6 cellular contexts compared by ENCODE assay signal in the genomic region with DNA sequence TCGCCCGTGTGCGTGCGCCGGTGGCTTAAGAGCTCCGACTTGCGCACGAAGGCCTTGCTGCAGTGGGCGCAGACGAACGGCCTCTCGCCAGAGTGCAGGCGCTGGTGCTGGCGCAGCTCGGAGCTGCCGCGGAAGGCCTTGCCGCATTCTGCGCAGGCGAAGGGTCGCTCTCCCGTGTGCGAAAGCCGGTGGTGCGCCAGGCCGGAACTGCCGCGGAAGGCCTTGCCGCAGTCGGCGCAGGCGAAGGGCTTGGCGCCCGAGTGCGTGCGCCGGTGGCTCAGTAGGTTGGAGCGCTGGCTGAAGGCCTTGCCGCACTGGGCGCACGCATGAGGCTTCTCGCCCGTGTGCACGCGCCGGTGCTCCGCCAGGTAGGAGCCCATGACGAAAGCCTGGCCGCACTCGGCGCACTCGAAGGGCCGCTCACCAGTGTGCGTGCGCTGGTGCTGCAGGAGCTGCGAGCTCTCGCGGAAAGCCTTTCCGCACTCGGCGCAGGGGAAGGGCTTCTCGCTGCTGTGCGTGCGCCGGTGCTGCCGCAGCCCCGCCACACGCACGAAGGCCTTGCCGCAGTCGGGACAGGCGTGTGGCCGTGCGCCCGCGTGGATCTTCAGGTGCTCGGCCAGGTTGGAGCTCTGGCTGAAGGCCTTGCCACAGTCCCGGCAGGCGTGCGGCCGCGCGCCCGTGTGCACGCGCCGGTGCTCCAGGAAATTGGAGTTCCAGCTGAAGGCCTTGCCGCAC. TPM values are rescaled to one million over a fixed set of nuclear protein-coding genes. Genes with fewer than 3 reads are reported as not detected.
DNase-seq lines count a peak whose midpoint lies in the region; FAIRE-seq and TF ChIP-seq lines count a peak whose summit lies in the region.

No MANE protein-coding gene starts in this region.

- H3K4me1 ChIP-seq in smooth muscle cell (ENCODE audit: low read depth): peaks cover 2% of the 10 kb centered on the region

- no peaks in the 10 kb centered on the region for H3K9me3 Mint-ChIP-seq in T-helper 1 cell treated with Interleukin-12 subunit alpha and Interleukin-12 subunit beta and Interleukin-4 antibody, amounts not matched to agents 30 μg/mL and 1 μg/mL, for 36 hours
- H3K9me3 Mint-ChIP-seq in nephron progenitor cell: no peaks in the 10 kb centered on the region

- 98% methylated on average over 45 of the region's 88 CpGs for WGBS in smooth muscle cell (ENCODE audit: low lambda C conversion rate)

- H3K4me1 Mint-ChIP-seq in T-helper 1 cell treated with Interleukin-12 subunit alpha and Interleukin-12 subunit beta and Interleukin-4 antibody, amounts not matched to agents 30 μg/mL and 1 μg/mL, for 36 hours (ENCODE audit: low read depth): peaks cover 3% of the 10 kb centered on the region
- H3K4me1 Mint-ChIP-seq in nephron progenitor cell: peaks cover 30% of the 10 kb centered on the region

- DNase-seq in epidermal melanocyte (ENCODE audit: insufficient read length, low spot score): peak; percentile 30
- DNase-seq in stimulated activated CD4-positive, alpha-beta T cell treated with anti-CD3 and anti-CD28 coated beads, Interleukin-4, amount 100 ng/mL, for 4 hours: peak; percentile 22 to 31
- no peak for DNase-seq in smooth muscle cell (lab: John Stamatoyannopoulos, UW; ENCODE audit: unreplicated experiment)
- no peak for DNase-seq in nephron progenitor cell
- DNase-seq in H54 (ENCODE audit: insufficient read length, low spot score): no peak

- H3K27ac Mint-ChIP-seq in T-helper 1 cell treated with Interleukin-12 subunit alpha and Interleukin-12 subunit beta and Interleukin-4 antibody, amounts not matched to agents 30 μg/mL and 1 μg/mL, for 36 hours: no peak overlapping the region
- no peak overlapping the region for H3K27ac Mint-ChIP-seq in nephron progenitor cell

- no peaks in the 10 kb centered on the region for H3K27me3 Mint-ChIP-seq in T-helper 1 cell treated with Interleukin-12 subunit alpha and Interleukin-12 subunit beta and Interleukin-4 antibody, amounts not matched to agents 30 μg/mL and 1 μg/mL, for 36 hours (ENCODE audit: low read depth)
- H3K27me3 Mint-ChIP-seq in nephron progenitor cell (ENCODE audit: low read depth, poor library complexity): peaks cover 4% of the 10 kb centered on the region

- no peak for FAIRE-seq in H54 (lab: Jason Lieb, UNC)

- no peak for TF ChIP-seq POLR2A in H54 (IDR thresholded peaks at IDR 0.05; ENCODE audit: low read depth, low read length)

- H3K27me3 ChIP-seq in smooth muscle cell (ENCODE audit: low read depth): no peaks in the 10 kb centered on the region

- no peaks in the 10 kb centered on the region for H3K79me2 ChIP-seq in smooth muscle cell (ENCODE audit: low read depth)

- no peaks in the 10 kb centered on the region for H3K9me3 ChIP-seq in smooth muscle cell (replicated peaks; ENCODE audit: low read depth)

- H3K4me2 ChIP-seq in smooth muscle cell: no peak overlapping the region

- no peaks in the 10 kb centered on the region for H3F3A ChIP-seq in smooth muscle cell (ENCODE audit: low read depth)

- peak overlapping the region; percentile 34 for H3K4me3 Mint-ChIP-seq in T-helper 1 cell treated with Interleukin-12 subunit alpha and Interleukin-12 subunit beta and Interleukin-4 antibody, amounts not matched to agents 30 μg/mL and 1 μg/mL, for 36 hours
- no peak overlapping the region for H3K4me3 Mint-ChIP-seq in nephron progenitor cell

- TF ChIP-seq CTCF in smooth muscle cell (IDR thresholded peaks at IDR 0.05; ENCODE audit: borderline replicate concordance, insufficient read depth, poor library complexity, severe bottlenecking) (no peak), nephron progenitor cell (IDR thresholded peaks at IDR 0.05) (no peak)

- no peak overlapping the region for H3K4me3 ChIP-seq in smooth muscle cell

- H3K27ac ChIP-seq in smooth muscle cell (ENCODE audit: low read depth): no peak overlapping the region

- no peaks in the 10 kb centered on the region for H3K36me3 Mint-ChIP-seq in T-helper 1 cell treated with Interleukin-12 subunit alpha and Interleukin-12 subunit beta and Interleukin-4 antibody, amounts not matched to agents 30 μg/mL and 1 μg/mL, for 36 hours (ENCODE audit: low read depth)
- peaks cover 11% of the 10 kb centered on the region for H3K36me3 Mint-ChIP-seq in nephron progenitor cell (ENCODE audit: low read depth)

- no peak overlapping the region for H2AFZ ChIP-seq in smooth muscle cell (ENCODE audit: low read depth)

- no peaks in the 10 kb centered on the region for H4K20me1 ChIP-seq in smooth muscle cell (ENCODE audit: low read depth)

- H3K36me3 ChIP-seq in smooth muscle cell (ENCODE audit: low read depth): no peaks in the 10 kb centered on the region

- no peak overlapping the region for H3K9ac ChIP-seq in smooth muscle cell (ENCODE audit: low read depth)

RNA-seq across cellular contexts. Expression of a gene that starts 3.1 kb away (rescaled TPM):
- 77.8 and 92.3 TPM in 2 replicates for total RNA-seq in smooth muscle cell
- 114 and 133 TPM in 2 replicates for polyA plus RNA-seq in smooth muscle cell

RNA-seq across cellular contexts. Expression of a gene that starts 6.1 kb away (rescaled TPM):
- 0.58 and 1.3 TPM in 2 replicates for total RNA-seq in smooth muscle cell
- polyA plus RNA-seq in smooth muscle cell: 4.6 and 6.1 TPM in 2 replicates

RNA-seq across cellular contexts. Expression of a gene that starts 24.4 kb away (rescaled TPM):
- 4.4 and 5.9 TPM in 2 replicates for total RNA-seq in smooth muscle cell
- polyA plus RNA-seq in smooth muscle cell: 7.8 and 8.4 TPM in 2 replicates

RNA-seq across cellular contexts. Expression of a gene that starts 29.6 kb away (rescaled TPM):
- total RNA-seq in smooth muscle cell: 1.7 and 2.2 TPM in 2 replicates
- 2.4 and 2.5 TPM in 2 replicates for polyA plus RNA-seq in smooth muscle cell

RNA-seq across cellular contexts. Expression of a gene that starts 30.7 kb away (rescaled TPM):
- total RNA-seq in smooth muscle cell: 1,602 and 1,773 TPM in 2 replicates
- polyA plus RNA-seq in smooth muscle cell: 650 and 684 TPM in 2 replicates

Comparison
In these comparisons a context has a peak if more than half of its experiments do, and no peak if none do; other contexts are left out.
1. DNase-seq: peak in epidermal melanocyte (single experiment) and stimulated activated CD4-positive, alpha-beta T cell treated with anti-CD3 and anti-CD28 coated beads, Interleukin-4, amount 100 ng/mL, for 4 hours (2 of 2); none in smooth muscle cell (single experiment), nephron progenitor cell (single experiment) and H54 (single experiment).